2 cellular contexts compared by ENCODE assay signal in genomic region chr22:37018086-37018814, GRCh38.
TF ChIP-seq lines count a peak whose summit lies in the region.

No MANE protein-coding gene starts in this region.

TF ChIP-seq in IMR-90, 13 proteins besides CTCF, POLR2A, EP300 and RAD21:
- no peak for TF ChIP-seq RCOR1 (IDR thresholded peaks at IDR 0.05; ENCODE audit: insufficient replicate concordance, low read length)
- TF ChIP-seq MAZ (IDR thresholded peaks at IDR 0.05; ENCODE audit: borderline replicate concordance, low read depth, low read length): no peak
- no peak for TF ChIP-seq ELK1 (IDR thresholded peaks at IDR 0.05; ENCODE audit: borderline replicate concordance, low read depth, low read length)
- TF ChIP-seq USF2 (IDR thresholded peaks at IDR 0.05; ENCODE audit: low read depth, low read length): no peak

TF ChIP-seq in GM12878, 131 proteins besides CTCF, POLR2A, EP300 and RAD21:
- TF ChIP-seq RELA (IDR thresholded peaks at IDR 0.05; ENCODE audit: borderline replicate concordance, partially characterized antibody) (no peak), CREB1 (IDR thresholded peaks at IDR 0.05; ENCODE audit: low read depth) (no peak), POU2F2 (IDR thresholded peaks at IDR 0.05; ENCODE audit: borderline replicate concordance, low read depth, low read length) (no peak), NFYA (IDR thresholded peaks at IDR 0.05; ENCODE audit: borderline replicate concordance, low read depth, low read length) (no peak), USF2 (IDR thresholded peaks at IDR 0.05; ENCODE audit: borderline replicate concordance, low read depth, low read length) (no peak), KAT2A (conservative IDR thresholded peaks at IDR 0.05; ENCODE audit: control insufficient read depth, low read depth, low read length) (no peak), NKRF (conservative IDR thresholded peaks at IDR 0.05) (no peak), ATF3 (IDR thresholded peaks at IDR 0.05; ENCODE audit: borderline replicate concordance, extremely low read depth, low read depth, low read length) (no peak), SREBF1 (IDR thresholded peaks at IDR 0.05; ENCODE audit: low read length) (no peak), ZNF207 (IDR thresholded peaks at IDR 0.05; ENCODE audit: borderline replicate concordance) (no peak), CHD2 (IDR thresholded peaks at IDR 0.05; ENCODE audit: borderline replicate concordance, low read depth, low read length) (no peak), CHD4 (IDR thresholded peaks at IDR 0.05) (no peak), CBX5 (IDR thresholded peaks at IDR 0.05; ENCODE audit: low read depth) (no peak), CREM (IDR thresholded peaks at IDR 0.05; ENCODE audit: low read depth) (no peak), MTA3 (IDR thresholded peaks at IDR 0.05; ENCODE audit: borderline replicate concordance, low read length) (no peak), PBX3 (IDR thresholded peaks at IDR 0.05; ENCODE audit: insufficient replicate concordance, low read depth, low read length) (no peak), MYB (IDR thresholded peaks at IDR 0.05; ENCODE audit: borderline replicate concordance, low read depth, low read length) (no peak), EED (IDR thresholded peaks at IDR 0.05; ENCODE audit: low read depth) (no peak)
TF ChIP-seq in GM12878: peak in this region for 0.
